2 cellular contexts compared by ENCODE assay signal in genomic region chr1:37529888-37530287, GRCh38. TPM values are rescaled to one million over a fixed set of nuclear protein-coding genes. Genes with fewer than 3 reads are reported as not detected.
"Had no signal": no experiment of that assay in that cellular context is flagged by ENCODE, and none has a peak within 500 bp of the region (broad histone marks: within the 10 kb centered on the region; RNA-seq: fewer than 3 reads in every experiment).

No MANE protein-coding gene starts in this region.

RNA-seq across cellular contexts. Expression of gene DNALI1, which starts 26.9 kb away (rescaled TPM):
- total RNA-seq: PC-9, SK-MEL-5 had no signal
